Comparison of ENCODE assay signal across 9 cellular contexts in the genomic region with DNA sequence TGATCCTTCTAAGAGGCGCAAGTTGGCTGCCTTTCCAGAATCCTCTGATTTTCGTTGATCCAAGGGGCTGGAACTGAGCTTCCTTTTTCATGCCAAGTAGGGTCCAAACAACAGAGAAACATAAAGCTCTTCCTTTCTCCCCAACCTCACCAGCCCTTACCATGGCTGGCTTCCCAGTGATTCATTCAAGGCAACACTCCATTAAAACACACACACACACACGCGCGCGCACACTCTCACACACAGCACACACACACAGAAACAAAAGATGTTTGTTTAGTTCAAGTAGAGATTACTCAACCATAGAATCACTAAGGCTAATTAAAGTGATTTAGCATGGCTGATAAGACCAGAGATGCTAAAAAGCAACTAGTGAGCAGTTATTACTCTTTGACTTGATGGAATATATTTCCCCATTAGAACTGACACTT. TPM values are rescaled to one million over a fixed set of nuclear protein-coding genes. Genes with fewer than 3 reads are reported as not detected.
A peak's percentile ranks its signal among the peaks of the same experiment; 100 is the strongest.
DNase-seq lines count a peak whose midpoint lies in the region; ATAC-seq and TF ChIP-seq lines count a peak whose summit lies in the region.
"Had no signal": no experiment of that assay in that cellular context is flagged by ENCODE, and none has a peak within 500 bp of the region (broad histone marks: within the 10 kb centered on the region; RNA-seq: fewer than 3 reads in every experiment).

No MANE protein-coding gene starts in this region.

- H3K4me3 ChIP-seq in left ventricle myocardium inferior = no peak overlapping the region
- H3K4me3 ChIP-seq: esophagus squamous epithelium had no signal

- peaks cover 46% of the 10 kb centered on the region for H3K4me1 ChIP-seq in left ventricle myocardium inferior

- H3K36me3 Mint-ChIP-seq in activated T-helper 17 cell treated with anti-CD3 and anti-CD28 coated beads, Interleukin-2, amount 50 U/mL, for 72 hours (ENCODE audit: low read depth) = peaks cover 46% of the 10 kb centered on the region
- no peaks in the 10 kb centered on the region for H3K36me3 Mint-ChIP-seq in natural killer cell treated with Interleukin-12 subunit alpha and Interleukin-12 subunit beta and Interleukin-15 and Interleukin-18, amount 100 ng/mL, for 72 hours

- H3K36me3 ChIP-seq in left ventricle myocardium inferior = peaks cover 15% of the 10 kb centered on the region

- peak overlapping the region; percentile 48 for H3K27ac Mint-ChIP-seq in activated T-helper 17 cell treated with anti-CD3 and anti-CD28 coated beads, Interleukin-2, amount 50 U/mL, for 72 hours
- H3K27ac Mint-ChIP-seq in natural killer cell treated with Interleukin-12 subunit alpha and Interleukin-12 subunit beta and Interleukin-15 and Interleukin-18, amount 100 ng/mL, for 72 hours = no peak overlapping the region

- intact Hi-C loops in left cardiac atrium (cut with DNase I) = loop anchor here in 1 of 2 donors (5.0 kb wide), 1 partner anchor 155 kb away; no protein-coding TSS in a partner anchor
- intact Hi-C loops in left ventricle myocardium inferior (cut with micrococcal nuclease) = no loop called here

- no peak for TF ChIP-seq CTCF in left ventricle myocardium inferior (IDR thresholded peaks at IDR 0.05; ENCODE audit: borderline replicate concordance)

- no peak overlapping the region for H3K4me3 Mint-ChIP-seq in activated T-helper 17 cell treated with anti-CD3 and anti-CD28 coated beads, Interleukin-2, amount 50 U/mL, for 72 hours
- no peak overlapping the region for H3K4me3 Mint-ChIP-seq in natural killer cell treated with Interleukin-12 subunit alpha and Interleukin-12 subunit beta and Interleukin-15 and Interleukin-18, amount 100 ng/mL, for 72 hours

- no peak overlapping the region for H3K27ac ChIP-seq in left ventricle myocardium inferior (replicated peaks)

- no peaks in the 10 kb centered on the region for H3K9me3 Mint-ChIP-seq in activated T-helper 17 cell treated with anti-CD3 and anti-CD28 coated beads, Interleukin-2, amount 50 U/mL, for 72 hours
- no peaks in the 10 kb centered on the region for H3K9me3 Mint-ChIP-seq in natural killer cell treated with Interleukin-12 subunit alpha and Interleukin-12 subunit beta and Interleukin-15 and Interleukin-18, amount 100 ng/mL, for 72 hours

- DNase-seq in left cardiac atrium (peak; percentile 44), left ventricle myocardium inferior (no peak), islet precursor cell (peak; percentile 83), ureter (ENCODE audit: low spot score) (peak; percentile 72)
- DNase-seq in natural killer cell treated with Interleukin-12 subunit alpha and Interleukin-12 subunit beta and Interleukin-15 and Interleukin-18, amount 100 ng/mL, for 72 hours (ENCODE audit: low spot score) = no peak
- DNase-seq: esophagus squamous epithelium had no signal

- H3K27me3 Mint-ChIP-seq in activated T-helper 17 cell treated with anti-CD3 and anti-CD28 coated beads, Interleukin-2, amount 50 U/mL, for 72 hours = no peaks in the 10 kb centered on the region
- no peaks in the 10 kb centered on the region for H3K27me3 Mint-ChIP-seq in natural killer cell treated with Interleukin-12 subunit alpha and Interleukin-12 subunit beta and Interleukin-15 and Interleukin-18, amount 100 ng/mL, for 72 hours

- H3K4me1 Mint-ChIP-seq in activated T-helper 17 cell treated with anti-CD3 and anti-CD28 coated beads, Interleukin-2, amount 50 U/mL, for 72 hours = no peaks in the 10 kb centered on the region
- H3K4me1 Mint-ChIP-seq in natural killer cell treated with Interleukin-12 subunit alpha and Interleukin-12 subunit beta and Interleukin-15 and Interleukin-18, amount 100 ng/mL, for 72 hours (ENCODE audit: low read depth in 2 of 2) = peaks cover 0 to 10% of the 10 kb centered on the region in 2 donors

- peak in 1 of 2 donors; percentile 38 for ATAC-seq in left cardiac atrium
- ATAC-seq in activated T-helper 17 cell treated with anti-CD3 and anti-CD28 coated beads, Interleukin-2, amount 50 U/mL, for 72 hours (replicated peaks) = no peak
- ATAC-seq in HG02938 (IDR thresholded peaks at IDR 0.05; ENCODE audit: unreplicated experiment) = no peak
- no peak for ATAC-seq in GM18502 (IDR thresholded peaks at IDR 0.05; ENCODE audit: poor library complexity, unreplicated experiment)
- no peak for ATAC-seq in natural killer cell treated with Interleukin-12 subunit alpha and Interleukin-12 subunit beta and Interleukin-15 and Interleukin-18, amount 100 ng/mL, for 72 hours

- no peaks in the 10 kb centered on the region for H3K9me3 ChIP-seq in left ventricle myocardium inferior (replicated peaks)
- H3K9me3 ChIP-seq: esophagus squamous epithelium had no signal

- no peaks in the 10 kb centered on the region for H3K27me3 ChIP-seq in left ventricle myocardium inferior (ENCODE audit: low read depth)
- H3K27me3 ChIP-seq: esophagus squamous epithelium had no signal

RNA-seq across cellular contexts. Expression of gene GUCA2A, which starts 13.0 kb away (rescaled TPM):
- total RNA-seq in left cardiac atrium = not detected
- not detected for total RNA-seq in left ventricle myocardium inferior
- total RNA-seq in activated T-helper 17 cell treated with anti-CD3 and anti-CD28 coated beads, Interleukin-2, amount 50 U/mL, for 72 hours = not detected
- not detected for total RNA-seq in ureter
- not detected for total RNA-seq in natural killer cell treated with Interleukin-12 subunit alpha and Interleukin-12 subunit beta and Interleukin-15 and Interleukin-18, amount 100 ng/mL, for 72 hours
- total RNA-seq: esophagus squamous epithelium had no signal

RNA-seq across cellular contexts. Expression of gene GUCA2B, which starts 24.4 kb away (rescaled TPM):
- total RNA-seq in left cardiac atrium (not detected), left ventricle myocardium inferior (not detected), ureter (not detected)
- not detected for total RNA-seq in activated T-helper 17 cell treated with anti-CD3 and anti-CD28 coated beads, Interleukin-2, amount 50 U/mL, for 72 hours
- total RNA-seq in natural killer cell treated with Interleukin-12 subunit alpha and Interleukin-12 subunit beta and Interleukin-15 and Interleukin-18, amount 100 ng/mL, for 72 hours = not detected
- total RNA-seq: esophagus squamous epithelium had no signal

Comparison
In these comparisons a context has a peak if more than half of its experiments do, and no peak if none do; other contexts are left out.
1. DNase-seq: peak in left cardiac atrium (single experiment), islet precursor cell (single experiment) and ureter (single experiment); none in left ventricle myocardium inferior (single experiment) and natural killer cell treated with Interleukin-12 subunit alpha and Interleukin-12 subunit beta and Interleukin-15 and Interleukin-18, amount 100 ng/mL, for 72 hours (single experiment).